Comparison of ENCODE assay signal across 8 cellular contexts in the genomic region with DNA sequence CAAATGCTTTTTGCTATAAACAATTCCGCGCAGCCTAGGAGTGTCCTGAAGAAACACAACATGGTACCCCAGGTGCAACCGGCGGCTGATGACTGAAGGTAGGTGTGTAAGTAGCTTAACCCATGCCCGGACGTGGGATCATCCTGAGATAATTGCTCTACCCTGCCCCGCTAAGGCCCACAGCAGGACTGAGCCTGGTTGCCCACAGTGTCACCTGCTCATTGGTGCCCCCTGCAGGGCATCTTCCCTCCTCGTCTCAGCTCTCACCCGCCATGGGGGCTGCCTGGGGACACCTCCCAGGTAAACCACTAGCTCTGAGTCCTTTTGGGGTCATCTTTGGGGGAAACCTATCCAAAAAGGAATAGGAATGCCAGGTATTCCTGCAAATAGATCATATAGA. TPM values are rescaled to one million over a fixed set of nuclear protein-coding genes. Genes with fewer than 3 reads are reported as not detected.
DNase-seq lines count a peak whose midpoint lies in the region; ATAC-seq, FAIRE-seq and TF ChIP-seq lines count a peak whose summit lies in the region.

No MANE protein-coding gene starts in this region.

- no peak overlapping the region for H2AFZ ChIP-seq in GM12878 (ENCODE audit: control insufficient read depth, low read depth, low read length)

- peak; percentile 41; the same call in 1 of the 2 replicates for TF ChIP-seq RAD21 in GM12878 (IDR thresholded peaks at IDR 0.05; ENCODE audit: insufficient read depth, low read depth, low read length)

- no peak for TF ChIP-seq POLR2A in heart left ventricle (IDR thresholded peaks at IDR 0.05)
- TF ChIP-seq POLR2A in GM12878 (IDR thresholded peaks at IDR 0.05; ENCODE audit: low read depth, low read length), result no peak

- peaks cover 0 to 9% (median 0%) of the 10 kb centered on the region in 5 donors for H3K36me3 Mint-ChIP-seq in naive thymus-derived CD4-positive, alpha-beta T cell

- SMC1A ChIA-PET in GM12878 (lab: Charles Lee; ENCODE audit: uncharacterized antibody, unreplicated experiment), result interaction anchor here (0.9 to 2.0 kb wide), 3 partner anchors 10 to 63 kb away, joined by 3 to 6 read pairs (median 4); no protein-coding TSS in a partner anchor

- H3K9me3 Mint-ChIP-seq in naive thymus-derived CD4-positive, alpha-beta T cell, result no peaks in the 10 kb centered on the region

- no peak overlapping the region for H3K4me2 ChIP-seq in GM12878 (ENCODE audit: control insufficient read depth, insufficient read depth)

- peaks cover 0 to 7% (median 0%) of the 10 kb centered on the region in 7 donors for H3K4me1 Mint-ChIP-seq in naive thymus-derived CD4-positive, alpha-beta T cell

- ATAC-seq in heart left ventricle (no peak), left cardiac atrium (no peak), GM12878 (peak; percentile 86), GM19328 (IDR thresholded peaks at IDR 0.05; ENCODE audit: unreplicated experiment) (no peak), HG03196 (IDR thresholded peaks at IDR 0.05; ENCODE audit: unreplicated experiment) (no peak)
- ATAC-seq in naive thymus-derived CD4-positive, alpha-beta T cell, result peak; percentile 63

- peaks cover 0 to 4% (median 0%) of the 10 kb centered on the region in 5 donors for H3K27me3 Mint-ChIP-seq in naive thymus-derived CD4-positive, alpha-beta T cell

- H4K20me1 ChIP-seq in GM12878 (ENCODE audit: control insufficient read depth, insufficient read depth), result no peaks in the 10 kb centered on the region

- H3K27ac Mint-ChIP-seq in naive thymus-derived CD4-positive, alpha-beta T cell, result no peak overlapping the region

- no peak overlapping the region for H3K27ac ChIP-seq in heart left ventricle
- no peak overlapping the region for H3K27ac ChIP-seq in GM12878 (ENCODE audit: control insufficient read depth, insufficient read depth)
- no peak overlapping the region for H3K27ac ChIP-seq in naive thymus-derived CD4-positive, alpha-beta T cell (ENCODE audit: low read depth, low read length)

- H3K4me3 ChIP-seq in heart left ventricle (no peak overlapping the region), GM12878 (no peak overlapping the region)
- no peak overlapping the region for H3K4me3 ChIP-seq in naive thymus-derived CD4-positive, alpha-beta T cell (ENCODE audit: low read length)

- in situ Hi-C loops in GM12878 (cut with MboI), result no loop called here

- H3K9me3 ChIP-seq in heart left ventricle (no peaks in the 10 kb centered on the region), GM12878 (replicated peaks; ENCODE audit: control insufficient read depth, insufficient read depth, low read length) (no peaks in the 10 kb centered on the region)
- H3K9me3 ChIP-seq in naive thymus-derived CD4-positive, alpha-beta T cell (ENCODE audit: control insufficient read depth in 2 of 3, low read length in 3 of 3), result no peaks in the 10 kb centered on the region

- RAD21 ChIA-PET in GM12878 (lab: Charles Lee; ENCODE audit: unreplicated experiment), result interaction anchor here (0.5 to 0.9 kb wide), 2 partner anchors 28 to 62 kb away, joined by 4 read pairs; no protein-coding TSS in a partner anchor

- BruUV-seq in GM12878 (replicated peaks; lab: Mats Ljungman, UMichigan), result no TSS peak

- DNase-seq in heart left ventricle (peak in 1 of 5 donors; percentile 73), left cardiac atrium (no peak), SHP77 treated with DMSO at 0.1 percent for 48 hours (lab: John Stamatoyannopoulos, UW) (peak; percentile 7), GM12878 (ENCODE audit: low read depth, low spot score) (no peak), cerebellum (ENCODE audit: low spot score) (no peak)
- peak in 6 of 9 donors; percentile 15 to 54 (median 26) for DNase-seq in naive thymus-derived CD4-positive, alpha-beta T cell

- H3K4me1 ChIP-seq in heart left ventricle, result no peaks in the 10 kb centered on the region
- H3K4me1 ChIP-seq in GM12878 (ENCODE audit: control insufficient read depth, insufficient read depth, low read length), result no peaks in the 10 kb centered on the region
- H3K4me1 ChIP-seq in naive thymus-derived CD4-positive, alpha-beta T cell (ENCODE audit: control insufficient read depth in 2 of 2, insufficient read depth in 2 of 2, low read length in 2 of 2), result no peaks in the 10 kb centered on the region

- CTCF ChIA-PET in GM12878 (lab: Yijun Ruan, JAX), result interaction anchor here (0.6 to 2.4 kb wide), 11 partner anchors 8 to 144 kb away, joined by 3 to 14 read pairs (median 4); no protein-coding TSS in a partner anchor
- CTCF ChIA-PET in naive thymus-derived CD4-positive, alpha-beta T cell (lab: Charles Lee), result interaction anchor here (0.6 to 1.2 kb wide), 3 partner anchors 52 to 65 kb away, joined by 3 to 9 read pairs (median 3); partner anchors contain the start of gene SLC25A42

- 73 to 80% (median 75%) methylated on average over 9 of the region's 9 CpGs for WGBS in heart left ventricle, 4 donors
- 47% methylated on average over 9 of the region's 9 CpGs for WGBS in GM12878 (ENCODE audit: insufficient coverage, insufficient replicate concordance, low lambda C conversion rate, missing lambda C conversion rate)

- H3K27me3 ChIP-seq in heart left ventricle, result no peaks in the 10 kb centered on the region
- no peaks in the 10 kb centered on the region for H3K27me3 ChIP-seq in GM12878 (replicated peaks in 1 of 2; ENCODE audit: control insufficient read depth in 2 of 2, insufficient read depth in 2 of 2, low read length in 1 of 2)
- no peaks in the 10 kb centered on the region for H3K27me3 ChIP-seq in naive thymus-derived CD4-positive, alpha-beta T cell (ENCODE audit: control insufficient read depth in 2 of 2, insufficient read depth in 2 of 2, low read length in 2 of 2)

- FAIRE-seq in GM12878 (lab: Jason Lieb, UNC), result peak; percentile 77

- TF ChIP-seq CTCF in heart left ventricle (IDR thresholded peaks at IDR 0.05), result peak in 10 of 12 donors; percentile 9 to 55 (median 40)
- TF ChIP-seq CTCF in GM12878 (IDR thresholded peaks at IDR 0.05 in 2 of 3, conservative IDR thresholded peaks at IDR 0.05 in 1 of 3; ENCODE audit: control insufficient read depth in 2 of 3, extremely low read depth in 1 of 3, insufficient read depth in 1 of 3, low read depth in 3 of 3, low read length in 3 of 3), result peak; percentile 39 to 71 (median 66)

- POLR2A ChIA-PET in GM12878 (lab: Charles Lee), result no interaction called here
- POLR2A ChIA-PET in naive thymus-derived CD4-positive, alpha-beta T cell (lab: Charles Lee), result interaction anchor here (0.6 kb wide), 1 partner anchor 95 kb away, joined by 3 read pairs; no protein-coding TSS in a partner anchor

- H3K36me3 ChIP-seq in heart left ventricle (peaks cover 0 to 21% (median 9%) of the 10 kb centered on the region in 9 donors), GM12878 (ENCODE audit: control insufficient read depth in 2 of 2, insufficient read depth in 2 of 2, low read length in 1 of 2) (peaks cover 0 to 2% of the 10 kb centered on the region in 2 experiments; a peak in 1 of 4 replicates)
- H3K36me3 ChIP-seq in naive thymus-derived CD4-positive, alpha-beta T cell (ENCODE audit: control insufficient read depth in 2 of 3, insufficient read depth in 3 of 3, low read length in 3 of 3), result peaks cover 0 to 17% (median 0%) of the 10 kb centered on the region in 3 experiments

- no peak for TF ChIP-seq EP300 in GM12878 (IDR thresholded peaks at IDR 0.05; ENCODE audit: borderline replicate concordance in 1 of 2, control insufficient read depth in 1 of 2, low read depth in 2 of 2, low read length in 2 of 2)

- H3K79me2 ChIP-seq in GM12878 (ENCODE audit: control insufficient read depth, insufficient read depth, low read length), result no peaks in the 10 kb centered on the region

- intact Hi-C loops in heart left ventricle (cut with DNase I) (no loop called here), left cardiac atrium (cut with DNase I) (no loop called here), GM12878 (cut with micrococcal nuclease; ENCODE audit: unreplicated experiment) (no loop called here)
- intact Hi-C loops in naive thymus-derived CD4-positive, alpha-beta T cell (cut with micrococcal nuclease), result loop anchor here (1.0 kb wide), 1 partner anchor 63 kb away; no protein-coding TSS in a partner anchor

- H3K9ac ChIP-seq in GM12878 (ENCODE audit: control insufficient read depth, insufficient read depth, low read length), result no peak overlapping the region

- H3K4me3 Mint-ChIP-seq in naive thymus-derived CD4-positive, alpha-beta T cell, result no peak overlapping the region

RNA-seq across cellular contexts. Expression of gene TMEM161A, which starts 22.3 kb away (rescaled TPM):
- 10 to 100 TPM; 12.3 to 29.7 (median 20.8) TPM for total RNA-seq in heart left ventricle
- 10 to 100 TPM; 22.1 to 26.1 TPM for polyA plus RNA-seq in heart left ventricle
- 10 to 100 TPM; 19.1 to 21.2 TPM for total RNA-seq in left cardiac atrium
- total RNA-seq in GM12878 (2013; cell fraction: nucleolus; rRNA removed), result 46.2 and 47.6 TPM in 2 replicates
- 27.6 and 32.1 TPM in 2 replicates for total RNA-seq in GM12878 (2014; rRNA removed)
- 8.4 and 9.1 TPM in 2 replicates for total RNA-seq in GM12878 (2014; rRNA removed; fragmentation: Illumina TruSeq; extraction: Trizol)
- total RNA-seq in GM12878 (2021), result 27.7 and 28.3 TPM in 2 replicates
- polyA plus RNA-seq in GM12878 (2011; ENCODE audit: low read depth), result 5.5 TPM
- polyA plus RNA-seq in GM12878 (2011; rRNA removed), result 5.7 and 16.4 TPM in 2 replicates
- 27.9 and 35.4 TPM in 2 replicates for polyA plus RNA-seq in GM12878 (2011; cell fraction: cytosol; rRNA removed)
- 115 and 130 TPM in 2 replicates for polyA plus RNA-seq in GM12878 (2011; cell fraction: nucleus; rRNA removed)
- 13.5 and 16.7 TPM in 2 replicates for polyA plus RNA-seq in GM12878 (2012)
- 0.79 and 7.3 TPM in 2 replicates for polyA plus RNA-seq in GM12878 (2014; fragmentation: Illumina TruSeq; extraction: Trizol)
- polyA plus RNA-seq in GM12878 (2014; fragmentation: Nextera tagmentation; extraction: Ambion mirVana), result 1 to 10 TPM; 1.1 to 2.0 TPM
- 37.1 and 43.9 TPM in 2 replicates for polyA plus RNA-seq in GM12878 (2014; rRNA removed)
- polyA plus RNA-seq in GM12878 (2016; fragmentation: Nextera tagmentation; extraction: Ambion mirVana), result 10 to 100 TPM; 21.6 to 24.6 TPM
- 35.9 and 41.4 TPM in 2 replicates for polyA minus RNA-seq in GM12878 (2011; rRNA and poly(A)+ RNA removed)
- 16.3 and 17.4 TPM in 2 replicates for polyA minus RNA-seq in GM12878 (2011; cell fraction: cytosol; rRNA and poly(A)+ RNA removed)
- polyA minus RNA-seq in GM12878 (2011; cell fraction: nucleus; rRNA and poly(A)+ RNA removed), result 31.8 and 53.4 TPM in 2 replicates
- total RNA-seq in naive thymus-derived CD4-positive, alpha-beta T cell, result 10 to 100 TPM; 15.8 to 32.7 (median 23.5) TPM
- 10 to 100 TPM; 17.2 to 29.5 TPM for polyA plus RNA-seq in naive thymus-derived CD4-positive, alpha-beta T cell
- total RNA-seq in cerebellum, result 10.6 TPM

RNA-seq across cellular contexts. Expression of gene SLC25A42, which starts 52.2 kb away (rescaled TPM):
- total RNA-seq in heart left ventricle (10 to 100 TPM; 15.7 to 28.0 (median 17.9) TPM), left cardiac atrium (10 to 100 TPM; 13.9 to 15.2 TPM), GM12878 (2014; rRNA removed) (8.0 and 10.4 TPM in 2 replicates), GM12878 (2014; rRNA removed; fragmentation: Illumina TruSeq; extraction: Trizol) (5.2 and 7.0 TPM in 2 replicates), GM12878 (2021) (17.0 and 17.2 TPM in 2 replicates), cerebellum (11.1 TPM)
- polyA plus RNA-seq in heart left ventricle (10 to 100 TPM; 15.6 to 21.1 TPM), GM12878 (2011; rRNA removed) (3.6 and 5.9 TPM in 2 replicates), GM12878 (2014; fragmentation: Illumina TruSeq; extraction: Trizol) (4.2 and 8.8 TPM in 2 replicates), GM12878 (2014; fragmentation: Nextera tagmentation; extraction: Ambion mirVana) (1 to 10 TPM in 1 of 2 experiments, under 1 TPM in 1; 0.24 to 1.5 TPM), GM12878 (2014; rRNA removed) (14.5 and 18.0 TPM in 2 replicates), GM12878 (2016; fragmentation: Nextera tagmentation; extraction: Ambion mirVana) (10 to 100 TPM; 17.4 to 19.2 TPM)
- total RNA-seq in GM12878 (2013; cell fraction: nucleolus; rRNA removed), result 12.8 and 17.0 TPM in 2 replicates
- 8.4 TPM for polyA plus RNA-seq in GM12878 (2011; ENCODE audit: low read depth)
- 7.4 and 10.1 TPM in 2 replicates for polyA plus RNA-seq in GM12878 (2011; cell fraction: cytosol; rRNA removed)
- polyA plus RNA-seq in GM12878 (2011; cell fraction: nucleus; rRNA removed), result 18.8 and 20.1 TPM in 2 replicates
- 16.6 and 17.5 TPM in 2 replicates for polyA plus RNA-seq in GM12878 (2012)
- 5.5 and 8.1 TPM in 2 replicates for polyA minus RNA-seq in GM12878 (2011; rRNA and poly(A)+ RNA removed)
- 4.8 and 10.7 TPM in 2 replicates for polyA minus RNA-seq in GM12878 (2011; cell fraction: cytosol; rRNA and poly(A)+ RNA removed)
- polyA minus RNA-seq in GM12878 (2011; cell fraction: nucleus; rRNA and poly(A)+ RNA removed), result 4.1 and 5.5 TPM in 2 replicates
- total RNA-seq in naive thymus-derived CD4-positive, alpha-beta T cell, result 10 to 100 TPM; 19.0 to 36.1 (median 21.6) TPM
- polyA plus RNA-seq in naive thymus-derived CD4-positive, alpha-beta T cell, result 10 to 100 TPM in 1 of 2 donors, 1 to 10 TPM in 1; 8.2 to 19.6 TPM

RNA-seq across cellular contexts. Expression of gene MEF2B, which starts 54.1 kb away (rescaled TPM):
- total RNA-seq in heart left ventricle (under 1 TPM in 8 of 9 donors, not detected in 1; 0.23 to 0.92 (median 0.49) TPM), left cardiac atrium (under 1 TPM; 0.21 to 0.55 TPM), GM12878 (2014; rRNA removed) (13.6 and 17.9 TPM in 2 replicates), GM12878 (2014; rRNA removed; fragmentation: Illumina TruSeq; extraction: Trizol) (6.4 and 7.6 TPM in 2 replicates), GM12878 (2021) (33.0 and 36.6 TPM in 2 replicates), cerebellum (0.27 TPM)
- polyA plus RNA-seq in heart left ventricle (under 1 TPM; 0.23 to 0.33 TPM), GM12878 (2011; rRNA removed) (0.69 and 1.8 TPM in 2 replicates), GM12878 (2014; fragmentation: Illumina TruSeq; extraction: Trizol) (4.2 and 10.0 TPM in 2 replicates), GM12878 (2014; fragmentation: Nextera tagmentation; extraction: Ambion mirVana) (under 1 TPM; 0.09 to 0.21 TPM), GM12878 (2014; rRNA removed) (22.7 and 33.8 TPM in 2 replicates), GM12878 (2016; fragmentation: Nextera tagmentation; extraction: Ambion mirVana) (10 to 100 TPM in 1 of 2 experiments, 1 to 10 TPM in 1; 7.8 to 11.3 TPM)
- 4.9 and 5.2 TPM in 2 replicates for total RNA-seq in GM12878 (2013; cell fraction: nucleolus; rRNA removed)
- 13.7 TPM for polyA plus RNA-seq in GM12878 (2011; ENCODE audit: low read depth)
- polyA plus RNA-seq in GM12878 (2011; cell fraction: cytosol; rRNA removed), result 4.8 and 5.5 TPM in 2 replicates
- 8.7 and 9.5 TPM in 2 replicates for polyA plus RNA-seq in GM12878 (2011; cell fraction: nucleus; rRNA removed)
- polyA plus RNA-seq in GM12878 (2012), result 42.4 and 45.0 TPM in 2 replicates
- polyA minus RNA-seq in GM12878 (2011; rRNA and poly(A)+ RNA removed), result 0.59 and 3.2 TPM in 2 replicates
- 1.7 and 2.5 TPM in 2 replicates for polyA minus RNA-seq in GM12878 (2011; cell fraction: cytosol; rRNA and poly(A)+ RNA removed)
- 2.1 and 3.3 TPM in 2 replicates for polyA minus RNA-seq in GM12878 (2011; cell fraction: nucleus; rRNA and poly(A)+ RNA removed)
- total RNA-seq in naive thymus-derived CD4-positive, alpha-beta T cell, result 1 to 10 TPM; 3.0 to 6.4 (median 4.9) TPM
- under 1 TPM in 1 of 2 donors, not detected in 1; 0.27 TPM for polyA plus RNA-seq in naive thymus-derived CD4-positive, alpha-beta T cell

Comparison
In these comparisons a context has a peak if more than half of its experiments do, and no peak if none do; other contexts are left out.
1. ATAC-seq: peak in GM12878 (single experiment) and naive thymus-derived CD4-positive, alpha-beta T cell (single experiment); none in heart left ventricle (0 of 4), left cardiac atrium (0 of 2), GM19328 (single experiment) and HG03196 (single experiment).
2. DNase-seq: peak in SHP77 treated with DMSO at 0.1 percent for 48 hours (single experiment) and naive thymus-derived CD4-positive, alpha-beta T cell (6 of 9); none in left cardiac atrium (single experiment), GM12878 (single experiment) and cerebellum (single experiment).
3. intact Hi-C loops: an anchor here in naive thymus-derived CD4-positive, alpha-beta T cell (1.0 kb wide); none called in heart left ventricle, left cardiac atrium and GM12878.